ENCODE assay signal across 8 cellular contexts in genomic region chr11:19432370-19433163, GRCh38.
A peak's percentile ranks its signal among the peaks of the same experiment; 100 is the strongest.
DNase-seq lines count a peak whose midpoint lies in the region; ATAC-seq and TF ChIP-seq lines count a peak whose summit lies in the region.

No MANE protein-coding gene starts in this region.

- no peaks in the 10 kb centered on the region for H3K36me3 Mint-ChIP-seq in activated CD4-positive, alpha-beta memory T cell treated with anti-CD3 and anti-CD28 coated beads, Interleukin-2, amount 10 ng/mL, durations not matched to agents 7 days and 5 days (ENCODE audit: low read depth)
- no peaks in the 10 kb centered on the region for H3K36me3 Mint-ChIP-seq in CD8-positive, alpha-beta memory T cell

- H3K27ac ChIP-seq in Karpas-422 (ENCODE audit: low read length) (peak overlapping the region; percentile 7; the same call in 1 of the 2 replicates), foreskin keratinocyte (no peak overlapping the region)
- H3K27ac ChIP-seq in CD8-positive, alpha-beta memory T cell (ENCODE audit: low read depth, low read length) = no peak overlapping the region

- peaks cover 38% of the 10 kb centered on the region for H3K4me1 ChIP-seq in Karpas-422 (ENCODE audit: low read length)
- peaks cover 15% of the 10 kb centered on the region for H3K4me1 ChIP-seq in foreskin keratinocyte
- H3K4me1 ChIP-seq in CD8-positive, alpha-beta memory T cell (ENCODE audit: insufficient read depth, low read length) = no peaks in the 10 kb centered on the region

- H3K9ac ChIP-seq in Karpas-422 (ENCODE audit: low read length) = no peak overlapping the region

- H3K36me3 ChIP-seq in Karpas-422 (ENCODE audit: insufficient read depth, low read length) = no peaks in the 10 kb centered on the region
- H3K36me3 ChIP-seq in CD8-positive, alpha-beta memory T cell (ENCODE audit: insufficient read depth, low read length) = no peaks in the 10 kb centered on the region

- no peaks in the 10 kb centered on the region for H3K9me2 ChIP-seq in Karpas-422 (replicated peaks; ENCODE audit: insufficient read depth, low read length)

- no peaks in the 10 kb centered on the region for H3K79me2 ChIP-seq in Karpas-422 (ENCODE audit: low read length)

- peak overlapping the region; percentile 36 for H3K4me2 ChIP-seq in Karpas-422 (ENCODE audit: low read depth, low read length, poor library complexity, severe bottlenecking)

- peak; percentile 36 for ATAC-seq in GM21786 (IDR thresholded peaks at IDR 0.05; ENCODE audit: unreplicated experiment)
- peak; percentile 70 for ATAC-seq in foreskin keratinocyte

- POLR2A ChIA-PET in activated CD4-positive, alpha-beta memory T cell treated with anti-CD3 and anti-CD28 coated beads, Interleukin-2, amount 10 ng/mL, durations not matched to agents 7 days and 5 days (lab: Charles Lee) = no interaction called here
- POLR2A ChIA-PET in CD8-positive, alpha-beta memory T cell (lab: Charles Lee) = no interaction called here

- H3K4me3 ChIP-seq in GM12875 (ENCODE audit: low read depth, low read length) (peak overlapping the region; percentile 29), Karpas-422 (ENCODE audit: low read length) (no peak overlapping the region)
- no peak overlapping the region for H3K4me3 ChIP-seq in CD8-positive, alpha-beta memory T cell (ENCODE audit: low read length)

- H4K20me1 ChIP-seq in Karpas-422 (ENCODE audit: insufficient read depth, low read depth, low read length) = no peaks in the 10 kb centered on the region

- H3K4me3 Mint-ChIP-seq in activated CD4-positive, alpha-beta memory T cell treated with anti-CD3 and anti-CD28 coated beads, Interleukin-2, amount 10 ng/mL, durations not matched to agents 7 days and 5 days = no peak overlapping the region
- no peak overlapping the region for H3K4me3 Mint-ChIP-seq in CD8-positive, alpha-beta memory T cell

- H3K27me3 ChIP-seq in Karpas-422 (ENCODE audit: low read length) (no peaks in the 10 kb centered on the region), foreskin keratinocyte (no peaks in the 10 kb centered on the region)
- no peaks in the 10 kb centered on the region for H3K27me3 ChIP-seq in CD8-positive, alpha-beta memory T cell (ENCODE audit: insufficient read depth, low read length, poor library complexity, severe bottlenecking)

- H3K9me3 Mint-ChIP-seq in activated CD4-positive, alpha-beta memory T cell treated with anti-CD3 and anti-CD28 coated beads, Interleukin-2, amount 10 ng/mL, durations not matched to agents 7 days and 5 days = no peaks in the 10 kb centered on the region
- H3K9me3 Mint-ChIP-seq in CD8-positive, alpha-beta memory T cell = no peaks in the 10 kb centered on the region

- no peaks in the 10 kb centered on the region for H3K4me1 Mint-ChIP-seq in activated CD4-positive, alpha-beta memory T cell treated with anti-CD3 and anti-CD28 coated beads, Interleukin-2, amount 10 ng/mL, durations not matched to agents 7 days and 5 days
- H3K4me1 Mint-ChIP-seq in CD8-positive, alpha-beta memory T cell = no peaks in the 10 kb centered on the region

- peaks cover 36% of the 10 kb centered on the region for H3K27me3 Mint-ChIP-seq in activated CD4-positive, alpha-beta memory T cell treated with anti-CD3 and anti-CD28 coated beads, Interleukin-2, amount 10 ng/mL, durations not matched to agents 7 days and 5 days
- H3K27me3 Mint-ChIP-seq in CD8-positive, alpha-beta memory T cell = peaks cover 10 to 44% of the 10 kb centered on the region in 2 donors

- no peaks in the 10 kb centered on the region for H3K9me3 ChIP-seq in Karpas-422 (ENCODE audit: low read length)
- no peaks in the 10 kb centered on the region for H3K9me3 ChIP-seq in CD8-positive, alpha-beta memory T cell (ENCODE audit: low read length)

- no peak overlapping the region for H2AFZ ChIP-seq in Karpas-422 (ENCODE audit: low read length)

- CTCF ChIA-PET in activated CD4-positive, alpha-beta memory T cell treated with anti-CD3 and anti-CD28 coated beads, Interleukin-2, amount 10 ng/mL, durations not matched to agents 7 days and 5 days (lab: Charles Lee) = no interaction called here
- CTCF ChIA-PET in CD8-positive, alpha-beta memory T cell (lab: Charles Lee) = no interaction called here

- DNase-seq in Karpas-422 (peak; percentile 41), foreskin keratinocyte (peak; percentile 73 to 85), cortex of kidney (lab: John Stamatoyannopoulos, UW) (no peak), inferior parietal cortex (ENCODE audit: extremely low spot score) (no peak)
- DNase-seq in activated CD4-positive, alpha-beta memory T cell treated with anti-CD3 and anti-CD28 coated beads, Interleukin-2, amount 10 ng/mL, durations not matched to agents 7 days and 5 days = no peak
- no peak for DNase-seq in CD8-positive, alpha-beta memory T cell

- no peak overlapping the region for H3K27ac Mint-ChIP-seq in activated CD4-positive, alpha-beta memory T cell treated with anti-CD3 and anti-CD28 coated beads, Interleukin-2, amount 10 ng/mL, durations not matched to agents 7 days and 5 days
- no peak overlapping the region for H3K27ac Mint-ChIP-seq in CD8-positive, alpha-beta memory T cell

- TF ChIP-seq CTCF in GM12875 (IDR thresholded peaks at IDR 0.05; ENCODE audit: borderline replicate concordance, insufficient read depth, low read depth, low read length) = no peak
- no peak for TF ChIP-seq CTCF in foreskin keratinocyte (conservative IDR thresholded peaks at IDR 0.05)

Comparison
In these comparisons a context has a peak if more than half of its experiments do, and no peak if none do; other contexts are left out.
1. DNase-seq: peak in Karpas-422 (single experiment) and foreskin keratinocyte (2 of 2); none in cortex of kidney (single experiment), inferior parietal cortex (single experiment), activated CD4-positive, alpha-beta memory T cell treated with anti-CD3 and anti-CD28 coated beads, Interleukin-2, amount 10 ng/mL, durations not matched to agents 7 days and 5 days (single experiment) and CD8-positive, alpha-beta memory T cell (0 of 5).